Comparison of ENCODE assay signal across 31 cellular contexts in the genomic region with DNA sequence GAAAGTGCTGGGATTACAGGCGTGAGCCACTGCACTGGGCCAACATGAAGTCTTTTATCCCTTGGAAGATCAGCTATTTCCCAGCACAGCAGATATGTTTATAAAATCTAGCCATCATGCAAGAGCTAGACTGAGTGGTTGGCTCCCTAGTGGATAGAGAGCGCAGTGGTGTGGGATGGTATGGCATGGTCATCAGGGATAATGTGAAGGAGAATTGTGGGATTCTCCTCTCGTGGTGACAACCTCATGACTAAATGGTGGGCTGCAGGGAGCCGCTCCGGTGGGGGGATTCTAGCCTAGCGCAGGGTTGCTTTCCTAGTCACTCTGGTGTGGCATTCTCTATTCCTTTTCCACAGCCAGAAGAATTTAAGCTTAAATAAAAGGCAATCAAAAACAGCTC.
"Had no signal": no experiment of that assay in that cellular context is flagged by ENCODE, and none has a peak within 500 bp of the region (broad histone marks: within the 10 kb centered on the region; RNA-seq: fewer than 3 reads in every experiment).

No MANE protein-coding gene starts in this region.

- H3K9me3 ChIP-seq: adrenal gland, body of pancreas, breast epithelium had no signal

- ATAC-seq: activated CD8-positive, alpha-beta memory T cell treated with anti-CD3 and anti-CD28 coated beads, Interleukin-2, amount 10 ng/mL, durations not matched to agents 7 days and 5 days; activated CD8-positive, alpha-beta T cell treated with anti-CD3 and anti-CD28 coated beads for 36 hours; activated naive CD4-positive, alpha-beta T cell treated with anti-CD3 and anti-CD28 coated beads, Interleukin-2, amount 50 U/mL, for 72 hours; body of pancreas; T-cell had no signal

- H3K4me3 ChIP-seq: adrenal gland, body of pancreas, breast epithelium had no signal

- H3K36me3 ChIP-seq: breast epithelium had no signal

- H3K27ac ChIP-seq: adrenal gland, body of pancreas, brain microvascular endothelial cell, breast epithelium, VCaP had no signal

- DNase-seq: activated B cell treated with CpG ODN at 0.5 μM for 24 hours; activated CD4-positive, alpha-beta memory T cell treated with anti-CD3 and anti-CD28 coated beads for 36 hours; activated CD4-positive, alpha-beta T cell treated with anti-CD3 and anti-CD28 coated beads for 4 hours; activated CD4-positive, alpha-beta T cell treated with anti-CD3 and anti-CD28 coated beads, Interleukin-2, amount 10 ng/mL, durations not matched to agents 24 days and 14 days; activated CD4-positive, alpha-beta T cell treated with anti-CD3 and anti-CD28 coated beads, Interleukin-2, amount 50 U/mL, for 1 hour; activated CD4-positive, alpha-beta T cell treated with anti-CD3 and anti-CD28 coated beads, Interleukin-2, amount 50 U/mL, for 4 hours; activated CD4-positive, CD25-positive, alpha-beta regulatory T cell treated with anti-CD3 and anti-CD28 coated beads, Interleukin-2, amount 50 U/mL, for 72 hours; activated CD8-positive, alpha-beta memory T cell treated with anti-CD3 and anti-CD28 coated beads, Interleukin-2, amount 10 ng/mL, durations not matched to agents 7 days and 5 days; activated CD8-positive, alpha-beta memory T cell treated with anti-CD3 and anti-CD28 coated beads, Interleukin-2, amount 50 U/mL, for 48 hours; activated CD8-positive, alpha-beta T cell treated with anti-CD3 and anti-CD28 coated beads for 36 hours; activated effector memory CD4-positive, alpha-beta T cell treated with anti-CD3 and anti-CD28 coated beads, Interleukin-2, amount 50 U/mL, for 16 hours; activated gamma-delta T cell treated with Interleukin-2 at 50 U/mL for 16 hours; activated naive CD4-positive, alpha-beta T cell; activated naive CD4-positive, alpha-beta T cell treated with anti-CD3 and anti-CD28 coated beads for 36 hours; activated naive CD4-positive, alpha-beta T cell treated with anti-CD3 and anti-CD28 coated beads, Interleukin-2, amount 50 U/mL, for 16 hours; activated naive CD8-positive, alpha-beta T cell treated with anti-CD3 and anti-CD28 coated beads for 36 hours; activated T-cell treated with anti-CD3 and anti-CD28 coated beads, Interleukin-2, amount 50 U/mL, for 24 hours; activated T-cell treated with anti-CD3 and anti-CD28 coated beads, Interleukin-2, amount 50 U/mL, for 48 hours; amniotic stem cell; aorta; body of pancreas; brain microvascular endothelial cell; central memory CD4-positive, alpha-beta T cell; T-cell; T-helper 2 cell; T-helper 9 cell had no signal

- H3K27me3 ChIP-seq: adrenal gland, body of pancreas, brain microvascular endothelial cell, breast epithelium had no signal

- H3K9me3 Mint-ChIP-seq: activated B cell treated with CpG ODN at 0.5 μM for 24 hours; activated CD4-positive, alpha-beta memory T cell treated with anti-CD3 and anti-CD28 coated beads for 36 hours; activated CD4-positive, alpha-beta T cell treated with anti-CD3 and anti-CD28 coated beads, Interleukin-2, amount 10 ng/mL, durations not matched to agents 24 days and 14 days; activated CD8-positive, alpha-beta T cell treated with anti-CD3 and anti-CD28 coated beads for 36 hours; activated naive CD4-positive, alpha-beta T cell treated with anti-CD3 and anti-CD28 coated beads for 36 hours; activated naive CD4-positive, alpha-beta T cell treated with anti-CD3 and anti-CD28 coated beads, Interleukin-2, amount 50 U/mL, for 72 hours; activated naive CD8-positive, alpha-beta T cell treated with anti-CD3 and anti-CD28 coated beads for 36 hours; activated T-cell treated with anti-CD3 and anti-CD28 coated beads, Interleukin-2, amount 50 U/mL, for 24 hours; T-cell; T-helper 2 cell treated with Interferon-gamma antibody and Interleukin-4, amounts not matched to agents 5 μg/mL and 100 μg/mL, for 36 hours had no signal

- H3K27me3 Mint-ChIP-seq: activated B cell treated with CpG ODN at 0.5 μM for 24 hours; activated CD4-positive, alpha-beta memory T cell treated with anti-CD3 and anti-CD28 coated beads for 36 hours; activated CD4-positive, alpha-beta T cell treated with anti-CD3 and anti-CD28 coated beads, Interleukin-2, amount 10 ng/mL, durations not matched to agents 24 days and 14 days; activated CD8-positive, alpha-beta memory T cell treated with anti-CD3 and anti-CD28 coated beads, Interleukin-2, amount 10 ng/mL, durations not matched to agents 7 days and 5 days; activated CD8-positive, alpha-beta T cell treated with anti-CD3 and anti-CD28 coated beads for 36 hours; activated naive CD8-positive, alpha-beta T cell treated with anti-CD3 and anti-CD28 coated beads for 36 hours; activated T-cell treated with anti-CD3 and anti-CD28 coated beads, Interleukin-2, amount 50 U/mL, for 24 hours; T-cell had no signal

- H3K4me3 Mint-ChIP-seq: activated B cell treated with CpG ODN at 0.5 μM for 24 hours; activated CD4-positive, alpha-beta memory T cell treated with anti-CD3 and anti-CD28 coated beads for 36 hours; activated CD4-positive, alpha-beta T cell treated with anti-CD3 and anti-CD28 coated beads, Interleukin-2, amount 10 ng/mL, durations not matched to agents 24 days and 14 days; activated CD8-positive, alpha-beta memory T cell treated with anti-CD3 and anti-CD28 coated beads, Interleukin-2, amount 10 ng/mL, durations not matched to agents 7 days and 5 days; activated CD8-positive, alpha-beta T cell treated with anti-CD3 and anti-CD28 coated beads for 36 hours; activated naive CD4-positive, alpha-beta T cell treated with anti-CD3 and anti-CD28 coated beads for 36 hours; activated naive CD8-positive, alpha-beta T cell treated with anti-CD3 and anti-CD28 coated beads for 36 hours; activated T-cell treated with anti-CD3 and anti-CD28 coated beads, Interleukin-2, amount 50 U/mL, for 24 hours; T-cell; T-helper 2 cell treated with Interferon-gamma antibody and Interleukin-4, amounts not matched to agents 5 μg/mL and 100 μg/mL, for 36 hours had no signal

- H3K36me3 Mint-ChIP-seq: activated CD8-positive, alpha-beta memory T cell treated with anti-CD3 and anti-CD28 coated beads, Interleukin-2, amount 10 ng/mL, durations not matched to agents 7 days and 5 days had no signal

- H3K27ac Mint-ChIP-seq: activated B cell treated with CpG ODN at 0.5 μM for 24 hours; activated CD4-positive, alpha-beta memory T cell treated with anti-CD3 and anti-CD28 coated beads for 36 hours; activated CD4-positive, alpha-beta T cell treated with anti-CD3 and anti-CD28 coated beads, Interleukin-2, amount 10 ng/mL, durations not matched to agents 24 days and 14 days; activated CD8-positive, alpha-beta memory T cell treated with anti-CD3 and anti-CD28 coated beads, Interleukin-2, amount 10 ng/mL, durations not matched to agents 7 days and 5 days; activated CD8-positive, alpha-beta T cell treated with anti-CD3 and anti-CD28 coated beads for 36 hours; activated naive CD4-positive, alpha-beta T cell treated with anti-CD3 and anti-CD28 coated beads for 36 hours; activated naive CD4-positive, alpha-beta T cell treated with anti-CD3 and anti-CD28 coated beads, Interleukin-2, amount 50 U/mL, for 72 hours; activated naive CD8-positive, alpha-beta T cell treated with anti-CD3 and anti-CD28 coated beads for 36 hours; activated T-cell treated with anti-CD3 and anti-CD28 coated beads, Interleukin-2, amount 50 U/mL, for 24 hours; T-cell; T-helper 2 cell treated with Interferon-gamma antibody and Interleukin-4, amounts not matched to agents 5 μg/mL and 100 μg/mL, for 36 hours had no signal
